ENCODE assay signal across 15 cellular contexts in the genomic region with DNA sequence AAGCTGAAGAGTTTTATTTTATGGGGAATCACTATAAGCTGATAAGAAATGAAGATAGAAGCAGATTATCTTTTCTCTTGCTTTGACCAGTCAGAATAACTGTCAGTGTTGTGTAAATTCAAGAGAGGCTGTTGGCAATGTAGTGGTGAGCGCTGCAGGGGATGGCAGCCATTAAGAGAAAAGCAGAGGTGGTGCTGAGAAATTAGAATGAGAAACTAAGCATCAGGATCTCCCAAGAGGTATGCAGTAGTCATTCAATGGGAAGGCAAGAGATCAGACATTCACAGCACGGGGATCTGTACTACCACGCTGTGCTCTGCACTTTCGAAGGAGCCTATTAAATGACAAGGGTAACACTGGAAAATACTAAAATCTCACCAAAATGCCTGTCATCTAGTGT.
DNase-seq lines count a peak whose midpoint lies in the region; ATAC-seq and TF ChIP-seq lines count a peak whose summit lies in the region.
"Had no signal": no experiment of that assay in that cellular context is flagged by ENCODE, and none has a peak within 500 bp of the region (broad histone marks: within the 10 kb centered on the region; RNA-seq: fewer than 3 reads in every experiment).

No MANE protein-coding gene starts in this region.

- H3K27me3 Mint-ChIP-seq in H9 (ENCODE audit: low read depth) (no peaks in the 10 kb centered on the region), WTC11 (ENCODE audit: low read depth) (no peaks in the 10 kb centered on the region; the same call in 1 of the 2 replicates), endodermal cell (ENCODE audit: insufficient read depth) (no peaks in the 10 kb centered on the region)
- H3K27me3 Mint-ChIP-seq: CD8-positive, alpha-beta memory T cell had no signal

- no peak overlapping the region for H4K5ac ChIP-seq in H9 (ENCODE audit: insufficient read length, low read depth, low read length)

- CTCF ChIA-PET in WTC11 (lab: Charles Lee), result no interaction called here

- H3K23ac ChIP-seq in H9 (ENCODE audit: insufficient read length, low read depth, low read length), result no peak overlapping the region

- H3K27me3 ChIP-seq in H9 (ENCODE audit: insufficient read depth, low read length), result no peaks in the 10 kb centered on the region
- H3K27me3 ChIP-seq in endodermal cell (ENCODE audit: control insufficient read depth, insufficient read depth, low read length, poor library complexity, severe bottlenecking), result no peaks in the 10 kb centered on the region
- H3K27me3 ChIP-seq: BLaER1 had no signal

- no CpG with 5 or more reads among the region's 4 CpGs for WGBS in H9 (ENCODE audit: extremely low coverage, insufficient read length, low lambda C conversion rate)
- 60 to 83% methylated on average over 4 of the region's 4 CpGs for WGBS in endodermal cell (ENCODE audit: insufficient coverage in 1 of 2, insufficient read length in 1 of 2), 2 experiments

- H4K8ac ChIP-seq in H9 (replicated peaks; ENCODE audit: insufficient read length, low read depth, low read length), result no peak overlapping the region

- H3T11ph ChIP-seq in H9 (ENCODE audit: low read length), result no peak overlapping the region

- no peak overlapping the region for H4K91ac ChIP-seq in H9 (ENCODE audit: insufficient read length, low read depth, low read length)

- no peaks in the 10 kb centered on the region for H3K23me2 ChIP-seq in H9 (ENCODE audit: insufficient read length, low read depth, low read length, poor library complexity, severe bottlenecking)

- ATAC-seq in WTC11, result peak; percentile 92
- ATAC-seq in HG02798 (IDR thresholded peaks at IDR 0.05; ENCODE audit: poor library complexity, unreplicated experiment), result no peak
- ATAC-seq: A549, HCT116 had no signal

- H3K79me2 ChIP-seq in H9 (ENCODE audit: insufficient read depth, low read length), result no peaks in the 10 kb centered on the region

- no peak overlapping the region for H3K4me3 ChIP-seq in endodermal cell (ENCODE audit: low read length)
- H3K4me3 ChIP-seq: A549, BLaER1 had no signal

- no peak overlapping the region for H3K4me3 Mint-ChIP-seq in H9
- H3K4me3 Mint-ChIP-seq in WTC11, result no peak overlapping the region
- no peak overlapping the region for H3K4me3 Mint-ChIP-seq in endodermal cell
- H3K4me3 Mint-ChIP-seq: CD8-positive, alpha-beta memory T cell had no signal

- H3K9me3 ChIP-seq in H9 (ENCODE audit: control insufficient read depth, low read depth, low read length) (no peaks in the 10 kb centered on the region), endodermal cell (ENCODE audit: control insufficient read depth, low read length) (no peaks in the 10 kb centered on the region)
- H3K9me3 ChIP-seq: A549, BLaER1, Caco-2 had no signal

- POLR2A ChIA-PET in WTC11 (lab: Charles Lee), result interaction anchor here (0.5 kb wide), 1 partner anchor 18 kb away, joined by 3 read pairs; no protein-coding TSS in a partner anchor

- no peaks in the 10 kb centered on the region for H4K20me1 ChIP-seq in H9 (ENCODE audit: control insufficient read depth, insufficient read depth, insufficient read length)
- H4K20me1 ChIP-seq: BLaER1 had no signal

- H2BK20ac ChIP-seq in H9 (ENCODE audit: low read depth, low read length, poor library complexity, severe bottlenecking), result no peak overlapping the region

- H2AK5ac ChIP-seq in H9 (ENCODE audit: insufficient read length, low read length), result no peak overlapping the region

- H3K27ac ChIP-seq in H9 (ENCODE audit: insufficient read length, low read depth, low read length), result no peak overlapping the region
- no peak overlapping the region for H3K27ac ChIP-seq in endodermal cell (ENCODE audit: low read depth, low read length)
- H3K27ac ChIP-seq: A549, BLaER1 had no signal

- H3K36me3 Mint-ChIP-seq in H9 (ENCODE audit: insufficient read depth in 1 of 3, low read depth in 3 of 3), result no peaks in the 10 kb centered on the region
- no peaks in the 10 kb centered on the region for H3K36me3 Mint-ChIP-seq in WTC11
- no peaks in the 10 kb centered on the region for H3K36me3 Mint-ChIP-seq in endodermal cell (ENCODE audit: low read depth)
- H3K36me3 Mint-ChIP-seq: CD8-positive, alpha-beta memory T cell had no signal

- H3K4me1 ChIP-seq in H9 (ENCODE audit: insufficient read depth, low read length), result no peaks in the 10 kb centered on the region; the same call in 1 of the 2 replicates
- H3K4me1 ChIP-seq in endodermal cell (ENCODE audit: control insufficient read depth, insufficient read depth, low read length), result no peaks in the 10 kb centered on the region
- H3K4me1 ChIP-seq: A549, BLaER1, Caco-2 had no signal

- no peak overlapping the region for H3K4ac ChIP-seq in H9 (ENCODE audit: low read depth, low read length)

- no peak overlapping the region for H2AFZ ChIP-seq in H9 (ENCODE audit: low read length)

- H3K9me3 Mint-ChIP-seq in H9 (no peaks in the 10 kb centered on the region), WTC11 (no peaks in the 10 kb centered on the region), endodermal cell (no peaks in the 10 kb centered on the region)

- DNase-seq in H9, result no peak
- DNase-seq in WTC11 (ENCODE audit: low spot score), result no peak
- DNase-seq in iPS-NIHi11 (ENCODE audit: low spot score), result peak; percentile 14
- DNase-seq in GM19238 (ENCODE audit: insufficient read length, low spot score), result no peak
- DNase-seq in iPS-NIHi7 (ENCODE audit: extremely low spot score), result no peak
- DNase-seq in endodermal cell, result no peak
- DNase-seq: AML-193; Caco-2; CD8-positive, alpha-beta memory T cell; DMS53; GOT3 had no signal

- no peak overlapping the region for H3K56ac ChIP-seq in H9 (ENCODE audit: insufficient read length, low read depth, low read length)

- H3K79me1 ChIP-seq in H9 (ENCODE audit: insufficient read depth, low read depth, low read length, poor library complexity, severe bottlenecking), result no peaks in the 10 kb centered on the region

- no peaks in the 10 kb centered on the region for H3K36me3 ChIP-seq in endodermal cell (ENCODE audit: control insufficient read depth, insufficient read depth, low read length)
- H3K36me3 ChIP-seq: BLaER1 had no signal

- H2BK120ac ChIP-seq in H9 (ENCODE audit: low read depth, low read length, poor library complexity, severe bottlenecking), result no peak overlapping the region

- TF ChIP-seq CTCF in H9 (conservative IDR thresholded peaks at IDR 0.05) (no peak), WTC11 (IDR thresholded peaks at IDR 0.05) (no peak), endodermal cell (conservative IDR thresholded peaks at IDR 0.05) (no peak)

- no peak overlapping the region for H2BK5ac ChIP-seq in H9 (ENCODE audit: insufficient read length, low read length)

- no peak overlapping the region for H3K14ac ChIP-seq in H9 (ENCODE audit: insufficient read depth, low read length)

- no peak overlapping the region for H2BK12ac ChIP-seq in H9 (ENCODE audit: insufficient read length, low read depth, low read length)

- no peak overlapping the region for H3K9ac ChIP-seq in H9 (ENCODE audit: extremely low read depth, insufficient read length, low read length)
- no peak overlapping the region for H3K9ac ChIP-seq in endodermal cell (ENCODE audit: extremely low read depth, low read length, poor library complexity, severe bottlenecking)
- H3K9ac ChIP-seq: BLaER1 had no signal

- no peak overlapping the region for H3K18ac ChIP-seq in H9 (ENCODE audit: insufficient read length, low read depth, low read length)

- no peak overlapping the region for H2BK15ac ChIP-seq in H9 (ENCODE audit: low read depth, low read length)

- H3K27ac Mint-ChIP-seq in H9 (peak overlapping the region; percentile 14 to 92 (median 85); a peak in 5 of 7 replicates), WTC11 (peak overlapping the region; percentile 51), endodermal cell (no peak overlapping the region)
- H3K27ac Mint-ChIP-seq: CD8-positive, alpha-beta memory T cell had no signal

- H3K4me2 ChIP-seq in H9 (ENCODE audit: insufficient read depth, insufficient read length, low read length), result no peak overlapping the region
- H3K4me2 ChIP-seq: A549, BLaER1 had no signal

- H3K4me1 Mint-ChIP-seq in H9, result peaks cover 20 to 38% of the 10 kb centered on the region in 2 experiments
- H3K4me1 Mint-ChIP-seq in WTC11, result peaks cover 29% of the 10 kb centered on the region
- peaks cover 3% of the 10 kb centered on the region for H3K4me1 Mint-ChIP-seq in endodermal cell

TF ChIP-seq in WTC11, 78 proteins besides CTCF, POLR2A, EP300 and RAD21:
- TF ChIP-seq, protein P1, sequence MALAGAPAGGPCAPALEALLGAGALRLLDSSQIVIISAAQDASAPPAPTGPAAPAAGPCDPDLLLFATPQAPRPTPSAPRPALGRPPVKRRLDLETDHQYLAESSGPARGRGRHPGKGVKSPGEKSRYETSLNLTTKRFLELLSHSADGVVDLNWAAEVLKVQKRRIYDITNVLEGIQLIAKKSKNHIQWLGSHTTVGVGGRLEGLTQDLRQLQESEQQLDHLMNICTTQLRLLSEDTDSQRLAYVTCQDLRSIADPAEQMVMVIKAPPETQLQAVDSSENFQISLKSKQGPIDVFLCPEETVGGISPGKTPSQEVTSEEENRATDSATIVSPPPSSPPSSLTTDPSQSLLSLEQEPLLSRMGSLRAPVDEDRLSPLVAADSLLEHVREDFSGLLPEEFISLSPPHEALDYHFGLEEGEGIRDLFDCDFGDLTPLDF (CRISPR knock-in tag; IDR thresholded peaks at IDR 0.05), result no peak
- no peak for TF ChIP-seq GRHL2 (CRISPR knock-in tag; IDR thresholded peaks at IDR 0.05; ENCODE audit: insufficient replicate concordance, severe bottlenecking)
- TF ChIP-seq TEAD1 (CRISPR knock-in tag; IDR thresholded peaks at IDR 0.05), result peak; percentile 39; the same call in 1 of the 2 replicates
- no peak for TF ChIP-seq ZNF219 (CRISPR knock-in tag; IDR thresholded peaks at IDR 0.05; ENCODE audit: borderline replicate concordance)
